ENCODE assay signal across 26 cellular contexts in genomic region chr4:81180916-81181315, GRCh38. TPM values are rescaled to one million over a fixed set of nuclear protein-coding genes. Genes with fewer than 3 reads are reported as not detected.
"Had no signal": no experiment of that assay in that cellular context is flagged by ENCODE, and none has a peak within 500 bp of the region (broad histone marks: within the 10 kb centered on the region; RNA-seq: fewer than 3 reads in every experiment).

No MANE protein-coding gene starts in this region.

- H3K4me3 ChIP-seq: adrenal gland, ascending aorta, coronary artery, hepatocyte, left lung, lung, neural progenitor cell, sigmoid colon, testis, uterus had no signal

- H3K36me3 ChIP-seq: adrenal gland, ascending aorta, brain microvascular endothelial cell, left lung, neural progenitor cell, sigmoid colon, uterus had no signal

- H3K27ac ChIP-seq: adrenal gland, ascending aorta, brain microvascular endothelial cell, coronary artery, hepatocyte, left lung, neural progenitor cell, sigmoid colon, testis, uterus, VCaP had no signal

- H3K9ac ChIP-seq: neural progenitor cell had no signal

- H3K4me2 ChIP-seq: hepatocyte, neural progenitor cell had no signal

- H2AFZ ChIP-seq: hepatocyte, neural progenitor cell had no signal

- H3K27me3 ChIP-seq: adrenal gland, ascending aorta, brain microvascular endothelial cell, hepatocyte, left lung, neural progenitor cell, sigmoid colon, testis, uterus had no signal

- DNase-seq: activated CD4-positive, alpha-beta T cell treated with anti-CD3 and anti-CD28 coated beads, Interleukin-2, amount 10 ng/mL, durations not matched to agents 7 days and 5 days; activated CD4-positive, CD25-positive, alpha-beta regulatory T cell treated with anti-CD3 and anti-CD28 coated beads, Interleukin-2, amount 50 U/mL, for 72 hours; activated CD8-positive, alpha-beta memory T cell treated with anti-CD3 and anti-CD28 coated beads, Interleukin-2, amount 10 ng/mL, durations not matched to agents 7 days and 5 days; activated CD8-positive, alpha-beta T cell treated with anti-CD3 and anti-CD28 coated beads for 36 hours; adrenal gland; brain microvascular endothelial cell; foreskin melanocyte; glutamatergic neuron; immature natural killer cell; kidney glomerular epithelial cell; left lung; naive thymus-derived CD8-positive, alpha-beta T cell; retina; sigmoid colon; stimulated activated CD4-positive, alpha-beta T cell treated with anti-CD3 and anti-CD28 coated beads, Interleukin-2, amount 100 ng/mL, for 48 hours; stimulated activated naive CD4-positive, alpha-beta T cell; testis; trophoblast cell; uterus had no signal

- H3K4me1 ChIP-seq: adrenal gland, ascending aorta, left lung, neural progenitor cell, sigmoid colon, testis, uterus had no signal

- H3K79me2 ChIP-seq: hepatocyte had no signal

- ATAC-seq: activated CD8-positive, alpha-beta memory T cell treated with anti-CD3 and anti-CD28 coated beads, Interleukin-2, amount 10 ng/mL, durations not matched to agents 7 days and 5 days; activated CD8-positive, alpha-beta T cell treated with anti-CD3 and anti-CD28 coated beads for 36 hours; activated naive CD4-positive, alpha-beta T cell treated with anti-CD3 and anti-CD28 coated beads, Interleukin-2, amount 50 U/mL, for 72 hours; left lung; naive thymus-derived CD8-positive, alpha-beta T cell had no signal

- H3K9me3 ChIP-seq: adrenal gland, ascending aorta, sigmoid colon, testis, uterus had no signal

RNA-seq across cellular contexts. Expression of gene PRKG2, which starts 34.1 kb away (rescaled TPM):
- total RNA-seq: ascending aorta had no signal
